In genomic region chr1:185321104-185321503, GRCh38 we compare ENCODE assay signal across 1 cellular context.
TF ChIP-seq lines count a peak whose summit lies in the region.

No MANE protein-coding gene starts in this region.

TF ChIP-seq in K562, 482 proteins besides CTCF, POLR2A, EP300 and RAD21:
- peak; percentile 45; the same call in 1 of the 2 replicates for TF ChIP-seq CC2D1A (IDR thresholded peaks at IDR 0.05)
- peak; percentile 79 for TF ChIP-seq NFYB (IDR thresholded peaks at IDR 0.05; ENCODE audit: extremely low read depth, insufficient read length)
- peak; percentile 10 for TF ChIP-seq RBM25 (IDR thresholded peaks at IDR 0.05; ENCODE audit: low read depth, low read length, severe bottlenecking)
- TF ChIP-seq SP1 (CRISPR knock-in tag; IDR thresholded peaks at IDR 0.05), result peak; percentile 39; the same call in 1 of the 2 replicates
